In genomic region chr6:138588805-138589434, GRCh38 we compare ENCODE assay signal across 8 cellular contexts.
DNase-seq lines count a peak whose midpoint lies in the region; ATAC-seq and TF ChIP-seq lines count a peak whose summit lies in the region.

No MANE protein-coding gene starts in this region.

- no peaks in the 10 kb centered on the region for H3K27me3 Mint-ChIP-seq in activated B cell treated with CpG ODN at 0.5 μM for 24 hours

- in situ Hi-C loops in HAP-1 (cut with MboI; ENCODE audit: low sequenced_read_pairs): loop anchor here (5.0 kb wide), 1 partner anchor 157 kb away; no protein-coding TSS in a partner anchor

- intact Hi-C loops in activated B cell treated with CpG ODN at 0.5 μM for 24 hours (cut with micrococcal nuclease): loop anchor here (1.0 to 2.0 kb wide), 2 partner anchors 177 to 776 kb away; no protein-coding TSS in a partner anchor

- ATAC-seq in activated B cell treated with CpG ODN at 0.5 μM for 24 hours (ENCODE audit: low read depth) (peak; percentile 48), GM19035 (IDR thresholded peaks at IDR 0.05; ENCODE audit: unreplicated experiment) (no peak)

- no peaks in the 10 kb centered on the region for H3K27me3 ChIP-seq in HAP-1 (ENCODE audit: low read depth)

- H3K9me3 Mint-ChIP-seq in activated B cell treated with CpG ODN at 0.5 μM for 24 hours: no peaks in the 10 kb centered on the region

- peak; percentile 71 for TF ChIP-seq CTCF in activated B cell treated with CpG ODN at 0.5 μM for 24 hours (IDR thresholded peaks at IDR 0.05)

- H3K4me1 ChIP-seq in HAP-1: peaks cover 21% of the 10 kb centered on the region

- POLR2A ChIA-PET in activated B cell treated with CpG ODN at 0.5 μM for 24 hours (lab: Charles Lee): no interaction called here

- H3K27ac Mint-ChIP-seq in activated B cell treated with CpG ODN at 0.5 μM for 24 hours: no peak overlapping the region

- H3K4me3 ChIP-seq in HAP-1: no peak overlapping the region

- CTCF ChIA-PET in activated B cell treated with CpG ODN at 0.5 μM for 24 hours (lab: Charles Lee): interaction anchor here (0.7 to 4.6 kb wide), 12 partner anchors 13 to 781 kb away, joined by 3 to 85 read pairs (median 5); no protein-coding TSS in a partner anchor

- no peaks in the 10 kb centered on the region for H3K36me3 Mint-ChIP-seq in activated B cell treated with CpG ODN at 0.5 μM for 24 hours (ENCODE audit: low read depth)

- peaks cover 27% of the 10 kb centered on the region for H3K4me1 Mint-ChIP-seq in activated B cell treated with CpG ODN at 0.5 μM for 24 hours

- H3K4me3 Mint-ChIP-seq in activated B cell treated with CpG ODN at 0.5 μM for 24 hours: no peak overlapping the region

- no peaks in the 10 kb centered on the region for H3K36me3 ChIP-seq in HAP-1 (replicated peaks)

- H3K9me3 ChIP-seq in HAP-1: no peaks in the 10 kb centered on the region

- DNase-seq in COR-L47 (lab: John Stamatoyannopoulos, UW) (peak; percentile 21), HAP-1 (ENCODE audit: low spot score in 2 of 2) (peak; percentile 76 to 77), NCI-H2196 treated with DMSO at 0.1 percent for 48 hours (lab: John Stamatoyannopoulos, UW; ENCODE audit: unreplicated experiment) (peak; percentile 55), activated B cell treated with CpG ODN at 0.5 μM for 24 hours (no peak), cerebellar cortex (ENCODE audit: low spot score) (peak; percentile 86), kidney tubule cell (ENCODE audit: low spot score) (peak; percentile 72)
- peak; percentile 64 for DNase-seq in stimulated activated CD4-positive, alpha-beta T cell treated with anti-CD3 and anti-CD28 coated beads, Interleukin-4, amount 100 ng/mL, for 24 hours
